ENCODE assay signal across 27 cellular contexts in genomic region chr14:91882776-91883175, GRCh38. TPM values are rescaled to one million over a fixed set of nuclear protein-coding genes. Genes with fewer than 3 reads are reported as not detected.
DNase-seq lines count a peak whose midpoint lies in the region; ATAC-seq and TF ChIP-seq lines count a peak whose summit lies in the region.
"Had no signal": no experiment of that assay in that cellular context is flagged by ENCODE, and none has a peak within 500 bp of the region (broad histone marks: within the 10 kb centered on the region; RNA-seq: fewer than 3 reads in every experiment).

No MANE protein-coding gene starts in this region.

- intact Hi-C loops in left ventricle myocardium superior (cut with micrococcal nuclease) = no loop called here

- peaks cover 0 to 27% of the 10 kb centered on the region in 2 donors for H3K4me1 ChIP-seq in right atrium auricular region
- H3K4me1 ChIP-seq in gastroesophageal sphincter = peaks cover 0 to 19% (median 0%) of the 10 kb centered on the region in 3 donors
- peaks cover 0 to 24% (median 8%) of the 10 kb centered on the region in 3 donors for H3K4me1 ChIP-seq in skeletal muscle tissue (ENCODE audit: control insufficient read depth in 3 of 3, insufficient read depth in 3 of 3, low read length in 3 of 3)
- H3K4me1 ChIP-seq: A549, adrenal gland had no signal

- no peak overlapping the region for H3K4me3 ChIP-seq in right atrium auricular region
- H3K4me3 ChIP-seq in gastroesophageal sphincter = no peak overlapping the region
- H3K4me3 ChIP-seq in skeletal muscle tissue (ENCODE audit: low read length in 3 of 3) = no peak overlapping the region
- H3K4me3 ChIP-seq: A549, adrenal gland, MG63 had no signal

- ATAC-seq in left ventricle myocardium superior (no peak), gastroesophageal sphincter (no peak), GM18502 (IDR thresholded peaks at IDR 0.05; ENCODE audit: poor library complexity, unreplicated experiment) (no peak), HG02588 (IDR thresholded peaks at IDR 0.05; ENCODE audit: unreplicated experiment) (no peak)
- ATAC-seq: A549; activated CD8-positive, alpha-beta memory T cell treated with anti-CD3 and anti-CD28 coated beads, Interleukin-2, amount 10 ng/mL, durations not matched to agents 7 days and 5 days; activated T-cell treated with anti-CD3 and anti-CD28 coated beads, Interleukin-2, amount 50 U/mL, for 72 hours; left colon; natural killer cell; T-cell had no signal

- TF ChIP-seq CTCF in right atrium auricular region (IDR thresholded peaks at IDR 0.05) (no peak), gastroesophageal sphincter (IDR thresholded peaks at IDR 0.05) (no peak)

- no peak for DNase-seq in right atrium auricular region (ENCODE audit: low spot score)
- DNase-seq in left ventricle myocardium superior = no peak
- DNase-seq in AG08396 (ENCODE audit: low spot score) = no peak
- DNase-seq in NCI-H69 (lab: John Stamatoyannopoulos, UW) = no peak
- DNase-seq: activated CD4-positive, CD25-positive, alpha-beta regulatory T cell; activated CD8-positive, alpha-beta memory T cell treated with anti-CD3 and anti-CD28 coated beads, Interleukin-2, amount 10 ng/mL, durations not matched to agents 7 days and 5 days; activated naive CD4-positive, alpha-beta T cell treated with Interleukin-2 at 50 U/mL for 16 hours; activated T-cell treated with anti-CD3 and anti-CD28 coated beads, Interleukin-2, amount 50 U/mL, for 72 hours; adrenal gland; DMS79; effector CD4-positive, alpha-beta T cell; GF-D8; left colon; MG63; natural killer cell; NCI-H1417; NCI-H2029 treated with DMSO at 0.1 percent for 48 hours; NCI-H2227 treated with DMSO at 0.1 percent for 48 hours; stimulated activated CD4-positive, alpha-beta T cell treated with anti-CD3 and anti-CD28 coated beads, Interleukin-4, amount 100 ng/mL, for 1 hour; T-cell had no signal

- no peak overlapping the region for H3K9ac ChIP-seq in skeletal muscle tissue (ENCODE audit: low read depth in 1 of 3, low read length in 3 of 3)

- H3K36me3 ChIP-seq in right atrium auricular region (peaks cover 3% of the 10 kb centered on the region), gastroesophageal sphincter (peaks cover 0 to 4% of the 10 kb centered on the region in 2 donors), skeletal muscle tissue (ENCODE audit: control insufficient read depth in 3 of 3, insufficient read depth in 3 of 3, low read length in 3 of 3) (no peaks in the 10 kb centered on the region)
- H3K36me3 ChIP-seq: adrenal gland, MG63 had no signal

- no peak for TF ChIP-seq EP300 in gastroesophageal sphincter (IDR thresholded peaks at IDR 0.05)

- TF ChIP-seq POLR2A in gastroesophageal sphincter (IDR thresholded peaks at IDR 0.05) = no peak

- H3K27me3 ChIP-seq in right atrium auricular region = no peaks in the 10 kb centered on the region
- no peaks in the 10 kb centered on the region for H3K27me3 ChIP-seq in gastroesophageal sphincter
- peaks cover 0 to 17% (median 12%) of the 10 kb centered on the region in 3 donors for H3K27me3 ChIP-seq in skeletal muscle tissue (ENCODE audit: control insufficient read depth in 3 of 3, insufficient read depth in 3 of 3, low read length in 3 of 3)
- H3K27me3 ChIP-seq: adrenal gland, MG63 had no signal

- H3K9me3 ChIP-seq in right atrium auricular region (no peaks in the 10 kb centered on the region), gastroesophageal sphincter (no peaks in the 10 kb centered on the region), skeletal muscle tissue (ENCODE audit: control insufficient read depth in 3 of 3, low read length in 3 of 3) (no peaks in the 10 kb centered on the region)
- H3K9me3 ChIP-seq: A549, adrenal gland, MG63 had no signal

- H3K27ac ChIP-seq in right atrium auricular region (peak overlapping the region; percentile 35 to 59), gastroesophageal sphincter (peak overlapping the region in 3 of 4 donors; percentile 22 to 59 (median 32)), skeletal muscle tissue (ENCODE audit: low read depth, low read length) (peak overlapping the region; percentile 44)
- H3K27ac ChIP-seq: A549, epithelial cell of prostate had no signal

- WGBS in gastroesophageal sphincter (ENCODE audit: low coverage in 1 of 2), 2 donors = 67 to 100% methylated on average over 1 of the region's 4 CpGs

RNA-seq across cellular contexts. Expression of gene TC2N, which starts 15.4 kb away (rescaled TPM):
- total RNA-seq in right atrium auricular region (10 to 100 TPM in 1 of 2 donors, 1 to 10 TPM in 1; 3.9 to 12.5 TPM), left ventricle myocardium superior (9.2 TPM), gastroesophageal sphincter (10 to 100 TPM; 19.9 to 38.6 (median 29.2) TPM), skeletal muscle tissue (5.7 TPM)
- total RNA-seq: HT1080 had no signal
